14 cellular contexts compared by ENCODE assay signal in genomic region chr12:15220451-15220850, GRCh38. TPM values are rescaled to one million over a fixed set of nuclear protein-coding genes. Genes with fewer than 3 reads are reported as not detected.
A peak's percentile ranks its signal among the peaks of the same experiment; 100 is the strongest.
DNase-seq lines count a peak whose midpoint lies in the region; ATAC-seq and TF ChIP-seq lines count a peak whose summit lies in the region.
"Had no signal": no experiment of that assay in that cellular context is flagged by ENCODE, and none has a peak within 500 bp of the region (broad histone marks: within the 10 kb centered on the region; RNA-seq: fewer than 3 reads in every experiment).

No MANE protein-coding gene starts in this region.

- peak overlapping the region in 2 of 4 donors; percentile 58 to 62 for H3K4me3 ChIP-seq in adrenal gland
- peak overlapping the region; percentile 55 to 70 (median 61) for H3K4me3 ChIP-seq in sigmoid colon

- TF ChIP-seq POLR2A in adrenal gland (IDR thresholded peaks at IDR 0.05) (no peak), sigmoid colon (IDR thresholded peaks at IDR 0.05) (no peak)

- CTCF ChIA-PET in CD4-positive, alpha-beta T cell (lab: Charles Lee) = interaction anchor here (0.5 to 2.6 kb wide), 9 partner anchors 10 to 496 kb away, joined by 3 to 18 read pairs (median 5); no protein-coding TSS in a partner anchor

- peaks cover 13% of the 10 kb centered on the region for H3K4me1 Mint-ChIP-seq in CD4-positive, alpha-beta T cell (ENCODE audit: low read depth)
- H3K4me1 Mint-ChIP-seq in naive thymus-derived CD8-positive, alpha-beta T cell = peaks cover 0 to 12% (median 9%) of the 10 kb centered on the region in 4 donors

- TF ChIP-seq EP300 in sigmoid colon (IDR thresholded peaks at IDR 0.05) = no peak

- POLR2A ChIA-PET in CD4-positive, alpha-beta T cell (lab: Charles Lee) = interaction anchor here (0.8 to 1.9 kb wide), 4 partner anchors 11 to 417 kb away, joined by 3 to 5 read pairs (median 4); partner anchors contain the start of genes ARHGDIB, C12orf60 and WBP11
- POLR2A ChIA-PET in naive thymus-derived CD8-positive, alpha-beta T cell (lab: Charles Lee) = no interaction called here

- no peak for ATAC-seq in CD4-positive, alpha-beta T cell (ENCODE audit: poor library complexity)
- no peak for ATAC-seq in naive thymus-derived CD8-positive, alpha-beta T cell
- no peak for ATAC-seq in GM21515 (IDR thresholded peaks at IDR 0.05; ENCODE audit: unreplicated experiment)

- intact Hi-C loops in CD4-positive, alpha-beta T cell (cut with DNase I, micrococcal nuclease) = loop anchor here (2.0 to 10.0 kb wide), 5 partner anchors 218 to 986 kb away; no protein-coding TSS in a partner anchor
- intact Hi-C loops in adrenal gland (cut with DNase I) (loop anchor here (5.0 to 10.0 kb wide), 2 partner anchors 54 to 218 kb away; no protein-coding TSS in a partner anchor), sigmoid colon (cut with DNase I) (loop anchor here (2.0 to 5.0 kb wide), 3 partner anchors 48 to 376 kb away; partner anchors contain the start of gene MGP)

- peaks cover 0 to 40% of the 10 kb centered on the region in 2 donors for H3K4me1 ChIP-seq in adrenal gland (replicated peaks in 1 of 2)
- peaks cover 0 to 46% (median 12%) of the 10 kb centered on the region in 4 donors for H3K4me1 ChIP-seq in sigmoid colon

- H3K36me3 Mint-ChIP-seq in CD4-positive, alpha-beta T cell (ENCODE audit: low read depth) = no peaks in the 10 kb centered on the region
- H3K36me3 Mint-ChIP-seq in naive thymus-derived CD8-positive, alpha-beta T cell = no peaks in the 10 kb centered on the region

- WGBS in adrenal gland, 4 donors = 23 to 28% (median 25%) methylated on average over 4 of the region's 4 CpGs
- 55 to 56% methylated on average over 4 of the region's 4 CpGs for WGBS in sigmoid colon, 2 donors

- no peak for DNase-seq in CD4-positive, alpha-beta T cell
- peak; percentile 29 to 64 (median 41) for DNase-seq in adrenal gland
- peak; percentile 47 for DNase-seq in kidney glomerular epithelial cell (lab: John Stamatoyannopoulos, UW)
- DNase-seq in sigmoid colon = no peak
- DNase-seq in naive thymus-derived CD8-positive, alpha-beta T cell = no peak
- DNase-seq in middle frontal gyrus (ENCODE audit: extremely low spot score, low spot score) = no peak
- no peak for DNase-seq in stimulated activated naive CD4-positive, alpha-beta T cell (lab: John Stamatoyannopoulos, UW)
- DNase-seq: activated CD8-positive, alpha-beta memory T cell treated with anti-CD3 and anti-CD28 coated beads for 24 hours; HFFc6; NCI-H748 treated with DMSO at 0.1 percent for 48 hours; stimulated activated naive CD8-positive, alpha-beta T cell treated with anti-CD3 and anti-CD28 coated beads, Interleukin-15, amount 100 ng/mL, for 72 hours; SW 1271 had no signal

- no peaks in the 10 kb centered on the region for H3K9me3 Mint-ChIP-seq in CD4-positive, alpha-beta T cell
- H3K9me3 Mint-ChIP-seq in naive thymus-derived CD8-positive, alpha-beta T cell = no peaks in the 10 kb centered on the region
- H3K9me3 Mint-ChIP-seq: HFFc6; stimulated activated naive CD8-positive, alpha-beta T cell treated with anti-CD3 and anti-CD28 coated beads, Interleukin-15, amount 100 ng/mL, for 72 hours had no signal

- TF ChIP-seq CTCF in CD4-positive, alpha-beta T cell (IDR thresholded peaks at IDR 0.05) = no peak
- TF ChIP-seq CTCF in adrenal gland (IDR thresholded peaks at IDR 0.05) (no peak), sigmoid colon (IDR thresholded peaks at IDR 0.05) (no peak)

- H3K27ac ChIP-seq in CD4-positive, alpha-beta T cell (ENCODE audit: low read depth, low read length) = no peak overlapping the region
- peak overlapping the region; percentile 10 to 89 (median 78) for H3K27ac ChIP-seq in adrenal gland
- H3K27ac ChIP-seq in sigmoid colon = peak overlapping the region; percentile 78 to 88 (median 86)
- H3K27ac ChIP-seq: C4-2B had no signal

- peaks cover 38% of the 10 kb centered on the region for H3K27me3 Mint-ChIP-seq in CD4-positive, alpha-beta T cell
- H3K27me3 Mint-ChIP-seq in naive thymus-derived CD8-positive, alpha-beta T cell = peaks cover 19 to 34% (median 28%) of the 10 kb centered on the region in 5 donors

- H3K27ac Mint-ChIP-seq in CD4-positive, alpha-beta T cell = no peak overlapping the region
- H3K27ac Mint-ChIP-seq in naive thymus-derived CD8-positive, alpha-beta T cell = no peak overlapping the region
- H3K27ac Mint-ChIP-seq: HFFc6; stimulated activated naive CD8-positive, alpha-beta T cell treated with anti-CD3 and anti-CD28 coated beads, Interleukin-15, amount 100 ng/mL, for 72 hours had no signal

- peak overlapping the region; percentile 71 for H3K4me3 Mint-ChIP-seq in CD4-positive, alpha-beta T cell
- H3K4me3 Mint-ChIP-seq in naive thymus-derived CD8-positive, alpha-beta T cell = peak overlapping the region in 5 of 10 donors; percentile 67 to 83 (median 74)

- H3K36me3 ChIP-seq in adrenal gland (replicated peaks in 1 of 2) (no peaks in the 10 kb centered on the region), sigmoid colon (no peaks in the 10 kb centered on the region)

- peaks cover 31% of the 10 kb centered on the region for H3K27me3 ChIP-seq in CD4-positive, alpha-beta T cell (ENCODE audit: control insufficient read depth, insufficient read depth, low read length)
- H3K27me3 ChIP-seq in adrenal gland (no peaks in the 10 kb centered on the region), sigmoid colon (no peaks in the 10 kb centered on the region)

- no peaks in the 10 kb centered on the region for H3K9me3 ChIP-seq in CD4-positive, alpha-beta T cell (ENCODE audit: control insufficient read depth, low read length)
- H3K9me3 ChIP-seq in adrenal gland (replicated peaks in 1 of 3) = no peaks in the 10 kb centered on the region
- no peaks in the 10 kb centered on the region for H3K9me3 ChIP-seq in sigmoid colon

RNA-seq across cellular contexts. Expression of gene RERG, which starts 0.8 kb away (rescaled TPM):
- not detected for total RNA-seq in CD4-positive, alpha-beta T cell
- total RNA-seq in adrenal gland = 100 to 1,000 TPM in 3 of 8 donors, 10 to 100 TPM in 5; 20.4 to 146 (median 87.9) TPM
- polyA plus RNA-seq in adrenal gland = 10 to 100 TPM; 33.5 to 47.9 (median 39.3) TPM
- total RNA-seq in sigmoid colon = 100 to 1,000 TPM in 1 of 4 donors, 10 to 100 TPM in 3; 69.9 to 104 (median 78.3) TPM
- 1 to 10 TPM; 1.4 to 9.6 (median 4.8) TPM for polyA plus RNA-seq in sigmoid colon
- 1 to 10 TPM in 1 of 2 experiments, under 1 TPM in 1; 0.55 to 1.2 TPM for total RNA-seq in naive thymus-derived CD8-positive, alpha-beta T cell
- polyA plus RNA-seq in naive thymus-derived CD8-positive, alpha-beta T cell = not detected
- total RNA-seq: HFFc6 had no signal

Comparison
In these comparisons a context has a peak if more than half of its experiments do, and no peak if none do; other contexts are left out.
1. DNase-seq: peak in adrenal gland (7 of 7) and kidney glomerular epithelial cell (single experiment); none in CD4-positive, alpha-beta T cell (0 of 10), sigmoid colon (single experiment), naive thymus-derived CD8-positive, alpha-beta T cell (0 of 10), middle frontal gyrus (single experiment) and stimulated activated naive CD4-positive, alpha-beta T cell (0 of 6).
2. RNA of gene RERG, which starts 0.8 kb away (total RNA-seq): 20.4 to 146 TPM in adrenal gland and 69.9 to 104 TPM in sigmoid colon; 0.55 to 1.2 TPM in naive thymus-derived CD8-positive, alpha-beta T cell and not detected in CD4-positive, alpha-beta T cell; every median in the first group is over 4 times any median in the second.